8 cellular contexts compared by ENCODE assay signal in genomic region chr11:3056296-3057068, GRCh38. TPM values are rescaled to one million over a fixed set of nuclear protein-coding genes. Genes with fewer than 3 reads are reported as not detected.
A peak's percentile ranks its signal among the peaks of the same experiment; 100 is the strongest.
DNase-seq lines count a peak whose midpoint lies in the region; ATAC-seq and TF ChIP-seq lines count a peak whose summit lies in the region.

No MANE protein-coding gene starts in this region.

- WGBS in lung, 2 donors: 5 to 6% methylated on average over 24 to 29 of the region's 29 CpGs
- 3% methylated on average over 18 of the region's 29 CpGs for WGBS in suprapubic skin

- H3K27ac ChIP-seq in Peyer's patch (peak overlapping the region; percentile 75 to 91 (median 82)), breast epithelium (peak overlapping the region; percentile 82 to 96), lung (ENCODE audit: low read depth in 1 of 2, low read length in 1 of 2) (peak overlapping the region; percentile 84 to 89), suprapubic skin (peak overlapping the region; percentile 79)

- no peaks in the 10 kb centered on the region for H3K27me3 ChIP-seq in Peyer's patch
- H3K27me3 ChIP-seq in breast epithelium: no peaks in the 10 kb centered on the region
- H3K27me3 ChIP-seq in lung (ENCODE audit: control insufficient read depth, insufficient read depth): no peaks in the 10 kb centered on the region
- no peaks in the 10 kb centered on the region for H3K27me3 ChIP-seq in suprapubic skin

- DNase-seq in DMS 273 (lab: John Stamatoyannopoulos, UW; ENCODE audit: unreplicated experiment) (peak; percentile 56), DMS 273 treated with DMSO at 0.1 percent for 48 hours (lab: John Stamatoyannopoulos, UW) (no peak), Peyer's patch (peak in 1 of 3 donors; percentile 55), breast epithelium (ENCODE audit: low spot score in 2 of 2) (no peak), lung (ENCODE audit: low spot score) (peak; percentile 44), suprapubic skin (ENCODE audit: low spot score in 2 of 2) (no peak), amygdala (lab: John Stamatoyannopoulos, UW) (no peak)

- no peak for TF ChIP-seq EP300 in suprapubic skin (IDR thresholded peaks at IDR 0.05)

- intact Hi-C loops in breast epithelium (cut with DNase I; ENCODE audit: low total_unique reads): no loop called here

- ATAC-seq in lung (ENCODE audit: insufficient read depth, low FRiP score) (no peak), GM19035 (IDR thresholded peaks at IDR 0.05; ENCODE audit: unreplicated experiment) (no peak)

- H3K4me3 ChIP-seq in Peyer's patch (peak overlapping the region; percentile 81 to 98 (median 94)), breast epithelium (peak overlapping the region; percentile 79 to 100 (median 90)), lung (peak overlapping the region; percentile 95), suprapubic skin (peak overlapping the region; percentile 86)

- H3K9me3 ChIP-seq in Peyer's patch (no peaks in the 10 kb centered on the region), breast epithelium (no peaks in the 10 kb centered on the region), lung (ENCODE audit: control insufficient read depth in 2 of 2, insufficient read depth in 1 of 2, low read length in 1 of 2) (no peaks in the 10 kb centered on the region), suprapubic skin (no peaks in the 10 kb centered on the region)

- TF ChIP-seq CTCF in Peyer's patch (IDR thresholded peaks at IDR 0.05) (no peak), breast epithelium (IDR thresholded peaks at IDR 0.05) (no peak), lung (IDR thresholded peaks at IDR 0.05; ENCODE audit: control extremely low read depth, extremely low read depth) (no peak), suprapubic skin (IDR thresholded peaks at IDR 0.05) (no peak)

- peaks cover 0 to 10% (median 0%) of the 10 kb centered on the region in 3 donors for H3K36me3 ChIP-seq in Peyer's patch
- H3K36me3 ChIP-seq in breast epithelium: no peaks in the 10 kb centered on the region
- peaks cover 0 to 7% of the 10 kb centered on the region in 2 donors for H3K36me3 ChIP-seq in lung (ENCODE audit: control insufficient read depth in 2 of 2, insufficient read depth in 2 of 2, low read length in 2 of 2)
- peaks cover 6% of the 10 kb centered on the region for H3K36me3 ChIP-seq in suprapubic skin

- H3K4me1 ChIP-seq in Peyer's patch (peaks cover 0 to 23% (median 1%) of the 10 kb centered on the region in 4 donors), breast epithelium (peaks cover 3 to 7% of the 10 kb centered on the region in 2 donors), lung (ENCODE audit: control insufficient read depth in 2 of 2, insufficient read depth in 2 of 2, low read length in 2 of 2) (peaks cover 0 to 9% of the 10 kb centered on the region in 2 donors), suprapubic skin (peaks cover 37% of the 10 kb centered on the region)

- TF ChIP-seq POLR2A in Peyer's patch (IDR thresholded peaks at IDR 0.05): no peak
- no peak for TF ChIP-seq POLR2A in breast epithelium (IDR thresholded peaks at IDR 0.05)
- TF ChIP-seq POLR2A in suprapubic skin (IDR thresholded peaks at IDR 0.05): no peak

RNA-seq across cellular contexts. Expression of gene CARS1, which starts 0.7 kb away (rescaled TPM):
- 10 to 100 TPM; 41.7 to 59.9 (median 54.1) TPM for total RNA-seq in Peyer's patch
- 10 to 100 TPM; 30.1 to 42.6 (median 40.7) TPM for total RNA-seq in breast epithelium
- 10 to 100 TPM; 27.3 to 62.3 TPM for total RNA-seq in lung
- polyA plus RNA-seq in lung: 10 to 100 TPM; 30.4 to 45.0 TPM
- 10 to 100 TPM; 38.1 to 66.5 (median 40.9) TPM for total RNA-seq in suprapubic skin

Comparison
In these comparisons a context has a peak if more than half of its experiments do, and no peak if none do; other contexts are left out.
1. DNase-seq: peak in DMS 273 (single experiment) and lung (single experiment); none in DMS 273 treated with DMSO at 0.1 percent for 48 hours (single experiment), breast epithelium (0 of 2), suprapubic skin (0 of 2) and amygdala (0 of 56).
2. Peak in every context shown above with its lines, with median percentiles within 50 percentile points of each other: H3K27ac ChIP-seq and H3K4me3 ChIP-seq.